ENCODE assay signal across 10 cellular contexts in the genomic region with DNA sequence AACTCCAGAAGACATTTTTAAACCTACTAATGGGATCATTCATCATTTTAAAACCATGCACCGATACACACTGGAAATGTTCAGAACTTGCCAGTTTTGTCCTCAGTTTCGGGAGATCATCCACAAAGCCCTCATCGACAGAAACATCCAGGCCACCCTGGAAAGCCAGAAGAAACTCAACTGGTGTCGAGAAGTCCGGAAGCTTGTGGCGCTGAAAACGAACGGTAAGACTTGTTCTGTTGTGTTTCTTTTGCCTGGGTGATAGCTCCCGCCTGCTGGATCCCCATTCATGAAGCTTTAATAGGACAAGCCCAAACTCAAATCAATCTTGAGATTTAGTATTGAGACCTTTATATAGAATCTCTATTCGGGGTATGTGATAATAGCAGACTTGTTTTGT. TPM values are rescaled to one million over a fixed set of nuclear protein-coding genes. Genes with fewer than 3 reads are reported as not detected.
DNase-seq lines count a peak whose midpoint lies in the region; ATAC-seq, FAIRE-seq and TF ChIP-seq lines count a peak whose summit lies in the region.
"Had no signal": no experiment of that assay in that cellular context is flagged by ENCODE, and none has a peak within 500 bp of the region (broad histone marks: within the 10 kb centered on the region; RNA-seq: fewer than 3 reads in every experiment).

No MANE protein-coding gene starts in this region.

- peaks cover 32% of the 10 kb centered on the region for H4K20me1 ChIP-seq in DND-41 (ENCODE audit: insufficient read depth, low read length)
- H4K20me1 ChIP-seq in endothelial cell of umbilical vein (replicated peaks; ENCODE audit: control insufficient read depth, extremely low read depth, insufficient read depth, low read length) = no peaks in the 10 kb centered on the region

- intact Hi-C loops in endothelial cell of umbilical vein (cut with micrococcal nuclease) (loop anchor here (5.0 kb wide), 3 partner anchors 36 to 236 kb away; a partner anchor contains a TSS), psoas muscle (cut with DNase I) (loop anchor here in 1 of 2 donors (5.0 kb wide), 1 partner anchor 41 kb away; no protein-coding TSS in a partner anchor)

- H3K9me1 ChIP-seq in endothelial cell of umbilical vein (replicated peaks; ENCODE audit: control insufficient read depth, extremely low read depth, insufficient read depth, low read length) = no peaks in the 10 kb centered on the region

- H3K27me3 ChIP-seq in DND-41 (ENCODE audit: insufficient read depth, low read length, poor library complexity) = no peaks in the 10 kb centered on the region
- no peaks in the 10 kb centered on the region for H3K27me3 ChIP-seq in Peyer's patch
- H3K27me3 ChIP-seq in endothelial cell of umbilical vein (ENCODE audit: control insufficient read depth in 2 of 2, insufficient read depth in 2 of 2, low read length in 2 of 2) = no peaks in the 10 kb centered on the region
- H3K27me3 ChIP-seq in psoas muscle (ENCODE audit: insufficient read depth in 3 of 3, low read length in 2 of 3) = no peaks in the 10 kb centered on the region

- BruUV-seq in endothelial cell of umbilical vein (replicated peaks; lab: Mats Ljungman, UMichigan) = no TSS peak

- ATAC-seq in DND-41 (ENCODE audit: insufficient read depth, low read depth) = no peak
- no peak for ATAC-seq in psoas muscle
- ATAC-seq in GM21619 (IDR thresholded peaks at IDR 0.05; ENCODE audit: unreplicated experiment) = no peak

- H2AFZ ChIP-seq in DND-41 (ENCODE audit: low read depth, low read length) (no peak overlapping the region), endothelial cell of umbilical vein (ENCODE audit: low read depth, low read length) (no peak overlapping the region)

- CTCF ChIA-PET in endothelial cell of umbilical vein (lab: Charles Lee) = interaction anchor here (1.0 to 8.4 kb wide), 13 partner anchors 22 to 172 kb away, joined by 3 to 111 read pairs (median 5); no protein-coding TSS in a partner anchor

- peaks cover 70% of the 10 kb centered on the region for H3K36me3 ChIP-seq in DND-41 (ENCODE audit: insufficient read depth, low read length)
- peaks cover 0 to 28% (median 4%) of the 10 kb centered on the region in 3 donors for H3K36me3 ChIP-seq in Peyer's patch
- peaks cover 2 to 3% of the 10 kb centered on the region in 2 experiments for H3K36me3 ChIP-seq in endothelial cell of umbilical vein (ENCODE audit: control insufficient read depth in 2 of 2, extremely low read depth in 1 of 2, insufficient read depth in 2 of 2, low read length in 2 of 2)
- peaks cover 5 to 34% of the 10 kb centered on the region in 2 donors for H3K36me3 ChIP-seq in psoas muscle (ENCODE audit: insufficient read depth in 1 of 2, low read depth in 1 of 2)

- H3K27ac ChIP-seq in DND-41 (ENCODE audit: low read length) = peak overlapping the region; percentile 92
- peak overlapping the region; percentile 71 to 98 (median 96) for H3K27ac ChIP-seq in Peyer's patch
- no peak overlapping the region for H3K27ac ChIP-seq in endothelial cell of umbilical vein (ENCODE audit: insufficient read depth, low read depth, low read length)
- peak overlapping the region; percentile 39 for H3K27ac ChIP-seq in psoas muscle

- H3K79me2 ChIP-seq in DND-41 (ENCODE audit: insufficient read depth, low read length) = peaks cover 96% of the 10 kb centered on the region
- H3K79me2 ChIP-seq in endothelial cell of umbilical vein (ENCODE audit: control insufficient read depth, insufficient read depth, low read length) = no peaks in the 10 kb centered on the region

- TF ChIP-seq CTCF in DND-41 (IDR thresholded peaks at IDR 0.05; ENCODE audit: borderline replicate concordance, extremely low read depth, low read length, poor library complexity, severe bottlenecking) = peak; percentile 2
- TF ChIP-seq CTCF in Peyer's patch (IDR thresholded peaks at IDR 0.05) = no peak
- no peak for TF ChIP-seq CTCF in endothelial cell of umbilical vein (IDR thresholded peaks at IDR 0.05; ENCODE audit: extremely low read depth in 1 of 2, insufficient read depth in 1 of 2, low read depth in 1 of 2, low read length in 2 of 2)
- TF ChIP-seq CTCF in psoas muscle (IDR thresholded peaks at IDR 0.05) = no peak

- no peak for FAIRE-seq in endothelial cell of umbilical vein (lab: Jason Lieb, UNC)

- DNase-seq in DND-41 (no peak), Peyer's patch (peak in 2 of 3 donors; percentile 56 to 64), endothelial cell of umbilical vein (ENCODE audit: low read depth, low spot score) (no peak), psoas muscle (no peak), DMS53 (lab: John Stamatoyannopoulos, UW) (no peak), SKM-1 treated with dmso at 0.1 percent for 144 hours (lab: John Stamatoyannopoulos, UW; ENCODE audit: unreplicated experiment) (no peak), hypothalamus (lab: John Stamatoyannopoulos, UW) (no peak)
- DNase-seq: midbrain, Right ventricle myocardium superior had no signal

- H3K4me2 ChIP-seq in DND-41 (ENCODE audit: insufficient read depth, low read length) = peak overlapping the region; percentile 76
- H3K4me2 ChIP-seq in endothelial cell of umbilical vein (ENCODE audit: insufficient read depth, low read length) = peak overlapping the region; percentile 87

- 78 to 83% (median 79%) methylated on average over 10 of the region's 10 CpGs for WGBS in psoas muscle, 3 donors

- POLR2A ChIA-PET in endothelial cell of umbilical vein (lab: Charles Lee) = no interaction called here

- H3K9ac ChIP-seq in DND-41 (ENCODE audit: low read depth, low read length) = peak overlapping the region; percentile 92
- H3K9ac ChIP-seq in endothelial cell of umbilical vein (replicated peaks; ENCODE audit: extremely low read depth, insufficient read depth, low read length) = no peak overlapping the region

- peaks cover 71% of the 10 kb centered on the region for H3K4me1 ChIP-seq in DND-41 (ENCODE audit: insufficient read depth, low read length)
- peaks cover 0 to 36% (median 15%) of the 10 kb centered on the region in 4 donors for H3K4me1 ChIP-seq in Peyer's patch
- peaks cover 44% of the 10 kb centered on the region for H3K4me1 ChIP-seq in endothelial cell of umbilical vein (ENCODE audit: control insufficient read depth, extremely low read depth, insufficient read depth, low read length)
- peaks cover 53% of the 10 kb centered on the region for H3K4me1 ChIP-seq in psoas muscle

- H3K9me3 ChIP-seq in DND-41 (ENCODE audit: insufficient read depth, low read length, severe bottlenecking) = no peaks in the 10 kb centered on the region
- no peaks in the 10 kb centered on the region for H3K9me3 ChIP-seq in Peyer's patch
- H3K9me3 ChIP-seq in endothelial cell of umbilical vein (replicated peaks; ENCODE audit: control insufficient read depth, insufficient read depth, low read length) = no peaks in the 10 kb centered on the region
- H3K9me3 ChIP-seq in psoas muscle = no peaks in the 10 kb centered on the region

- H3K4me3 ChIP-seq in DND-41 (ENCODE audit: low read depth in 1 of 2, low read length in 2 of 2) (peak overlapping the region in 1 of 2 experiments; percentile 83; a peak in 2 of 4 replicates), Peyer's patch (peak overlapping the region; percentile 19 to 90 (median 62)), endothelial cell of umbilical vein (replicated peaks in 1 of 3; ENCODE audit: insufficient read depth in 1 of 3, low read depth in 1 of 3, low read length in 3 of 3) (no peak overlapping the region), psoas muscle (peak overlapping the region; percentile 37)

- dilution Hi-C loops in endothelial cell of umbilical vein (cut with MboI; ENCODE audit: extremely low pct_ligation_motif_present, low sequenced_read_pairs) = no loop called here

- TF ChIP-seq POLR2A in Peyer's patch (IDR thresholded peaks at IDR 0.05) (no peak), endothelial cell of umbilical vein (IDR thresholded peaks at IDR 0.05; ENCODE audit: low read depth, low read length) (no peak)

TF ChIP-seq in endothelial cell of umbilical vein, 7 proteins besides CTCF, POLR2A, EP300 and RAD21:
- no peak for TF ChIP-seq EZH2 (IDR thresholded peaks at IDR 0.05; ENCODE audit: borderline replicate concordance, low read depth, low read length, severe bottlenecking)
- TF ChIP-seq, protein P1, sequence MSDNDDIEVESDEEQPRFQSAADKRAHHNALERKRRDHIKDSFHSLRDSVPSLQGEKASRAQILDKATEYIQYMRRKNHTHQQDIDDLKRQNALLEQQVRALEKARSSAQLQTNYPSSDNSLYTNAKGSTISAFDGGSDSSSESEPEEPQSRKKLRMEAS (IDR thresholded peaks at IDR 0.05; ENCODE audit: insufficient read depth, insufficient read length) = no peak
- TF ChIP-seq GATA2 (IDR thresholded peaks at IDR 0.05; ENCODE audit: insufficient read depth, insufficient read length, low read depth, low read length) = no peak
- TF ChIP-seq FOS (IDR thresholded peaks at IDR 0.05; ENCODE audit: borderline replicate concordance, insufficient read depth, low read length) = no peak
- no peak for TF ChIP-seq JUN (IDR thresholded peaks at IDR 0.05; ENCODE audit: borderline replicate concordance, insufficient read depth, insufficient read length, low read depth)
- TF ChIP-seq POLR2AphosphoS5 (IDR thresholded peaks at IDR 0.05; ENCODE audit: insufficient read depth, low read depth, low read length) = no peak
- TF ChIP-seq MYC (IDR thresholded peaks at IDR 0.05; ENCODE audit: low read depth, low read length) = no peak

RNA-seq across cellular contexts. Expression of a gene that starts 4.2 kb away (rescaled TPM):
- total RNA-seq in Peyer's patch (10 to 100 TPM; 19.3 to 66.8 (median 30.6) TPM), endothelial cell of umbilical vein (4.2 and 8.6 TPM in 2 replicates), psoas muscle (10 to 100 TPM in 2 of 4 donors, 1 to 10 TPM in 2; 4.0 to 12.8 (median 8.3) TPM)
- polyA plus RNA-seq in endothelial cell of umbilical vein (3.5 and 4.0 TPM in 2 replicates), psoas muscle (1 to 10 TPM; 2.0 to 4.3 (median 2.8) TPM)
- 3.6 and 4.3 TPM in 2 replicates for polyA plus RNA-seq in endothelial cell of umbilical vein (2011; cell fraction: cytosol; rRNA removed)
- polyA plus RNA-seq in endothelial cell of umbilical vein (2011; cell fraction: nucleus; rRNA removed) = 28.8 and 35.5 TPM in 2 replicates
- 7.5 TPM in 2 replicates for polyA plus RNA-seq in endothelial cell of umbilical vein (2012)
- 5.1 TPM in 2 replicates for polyA minus RNA-seq in endothelial cell of umbilical vein
- polyA minus RNA-seq in endothelial cell of umbilical vein (2011; cell fraction: cytosol; rRNA and poly(A)+ RNA removed) = 2.3 TPM
- polyA minus RNA-seq in endothelial cell of umbilical vein (2011; cell fraction: nucleus; rRNA and poly(A)+ RNA removed) = 12.8 and 17.4 TPM in 2 replicates

Comparison
In these comparisons a context has a peak if more than half of its experiments do, and no peak if none do; other contexts are left out.
1. DNase-seq: peak in Peyer's patch (2 of 3); none in DND-41 (single experiment), endothelial cell of umbilical vein (single experiment), psoas muscle (0 of 2), DMS53 (single experiment), SKM-1 treated with dmso at 0.1 percent for 144 hours (single experiment) and hypothalamus (0 of 51).
2. H3K4me3 ChIP-seq: peak in Peyer's patch (4 of 4) and psoas muscle (single experiment); none in endothelial cell of umbilical vein (0 of 3).